In the genomic region with DNA sequence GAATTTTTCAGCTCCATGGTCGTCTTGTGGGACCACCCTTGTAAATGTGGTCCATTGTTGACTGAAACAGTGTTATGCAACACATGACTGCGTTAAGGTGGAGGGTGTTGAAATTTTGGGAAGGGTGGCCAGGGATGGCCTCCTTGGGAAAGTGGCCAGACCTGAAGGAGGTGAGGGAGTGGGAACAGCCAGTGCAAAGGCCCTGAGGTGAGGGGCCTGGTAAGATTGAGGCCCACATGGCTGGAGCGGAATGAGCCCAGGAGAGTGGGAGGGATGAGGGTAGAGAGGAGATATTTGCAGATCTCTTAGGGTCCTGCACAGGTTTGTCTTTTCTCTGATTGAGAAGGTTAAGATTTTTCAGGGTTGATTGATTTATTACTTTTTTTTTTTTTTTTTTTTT, we compare ENCODE assay signal across 21 cellular contexts. TPM values are rescaled to one million over a fixed set of nuclear protein-coding genes. Genes with fewer than 3 reads are reported as not detected.
DNase-seq lines count a peak whose midpoint lies in the region; ATAC-seq, FAIRE-seq and TF ChIP-seq lines count a peak whose summit lies in the region.
"Had no signal": no experiment of that assay in that cellular context is flagged by ENCODE, and none has a peak within 500 bp of the region (broad histone marks: within the 10 kb centered on the region; RNA-seq: fewer than 3 reads in every experiment).

No MANE protein-coding gene starts in this region.

- no peak overlapping the region for H4K8ac ChIP-seq in H1 (ENCODE audit: extremely low read depth, insufficient read depth, low read length)

- H2BK120ac ChIP-seq in H1 (replicated peaks; ENCODE audit: low read depth, low read length) = no peak overlapping the region

- H3K56ac ChIP-seq in H1 (replicated peaks; ENCODE audit: insufficient read length, low read depth, low read length) = no peak overlapping the region

- peaks cover 86% of the 10 kb centered on the region for H3K4me1 Mint-ChIP-seq in stimulated activated memory B cell treated with anti-CD40 and anti-IgM and Interleukin-4, amounts not matched to agents 10 μg/mL and 1 μg/mL and 100 μg/mL, for 72 hours
- peaks cover 15 to 41% (median 34%) of the 10 kb centered on the region in 3 donors for H3K4me1 Mint-ChIP-seq in T-cell

- no peaks in the 10 kb centered on the region for H3K9me2 ChIP-seq in Karpas-422 (replicated peaks; ENCODE audit: insufficient read depth, low read length)

- in situ Hi-C loops in HepG2 (cut with HindIII; ENCODE audit: extremely low pct_ligation_motif_present, low pct_unique_long_range_greater_than_20kb) (no loop called here), gastrocnemius medialis (cut with MboI; ENCODE audit: low sequenced_read_pairs in 4 of 4) (no loop called here)

- H3K9me3 ChIP-seq in HepG2 (ENCODE audit: low read length) (no peaks in the 10 kb centered on the region), right lobe of liver (no peaks in the 10 kb centered on the region), Karpas-422 (ENCODE audit: low read length) (no peaks in the 10 kb centered on the region), H1 (ENCODE audit: insufficient read depth in 2 of 2, low read depth in 1 of 2, low read length in 1 of 2) (no peaks in the 10 kb centered on the region), spleen (no peaks in the 10 kb centered on the region), gastrocnemius medialis (no peaks in the 10 kb centered on the region)
- H3K9me3 ChIP-seq: HAP-1 had no signal

- FAIRE-seq in HepG2 (lab: Jason Lieb, UNC) (no peak), H1 (lab: Jason Lieb, UNC) (no peak)
- FAIRE-seq: D721Med had no signal

- BruUV-seq in HepG2 (replicated peaks; lab: Mats Ljungman, UMichigan) = no TSS peak

- TF ChIP-seq EP300 in HepG2 (IDR thresholded peaks at IDR 0.05; ENCODE audit: low read depth in 2 of 2, low read length in 2 of 2) (no peak), HepG2 (CRISPR knock-in tag; IDR thresholded peaks at IDR 0.05; ENCODE audit: borderline replicate concordance) (no peak), H1 (IDR thresholded peaks at IDR 0.05; ENCODE audit: borderline replicate concordance in 1 of 2, low read depth in 2 of 2, low read length in 2 of 2) (no peak)

- peaks cover 30% of the 10 kb centered on the region for H3K36me3 Mint-ChIP-seq in stimulated activated memory B cell treated with anti-CD40 and anti-IgM and Interleukin-4, amounts not matched to agents 10 μg/mL and 1 μg/mL and 100 μg/mL, for 72 hours
- peaks cover 17% of the 10 kb centered on the region for H3K36me3 Mint-ChIP-seq in T-cell

- POLR2A ChIA-PET in HepG2 (lab: Yijun Ruan, JAX) = interaction anchor here (1.3 kb wide), 1 partner anchor 19 kb away, joined by 4 read pairs; the partner anchor contains the start of genes SIPA1L3 and WDR87
- POLR2A ChIA-PET in H1 (lab: Charles Lee; ENCODE audit: partially characterized antibody) = interaction anchor here (0.6 kb wide), 2 partner anchors 155 to 284 kb away, joined by 3 read pairs; no protein-coding TSS in a partner anchor
- POLR2A ChIA-PET in T-cell (lab: Charles Lee) = no interaction called here

- H2AK5ac ChIP-seq in H1 (ENCODE audit: low read depth, low read length) = peak overlapping the region; percentile 39; the same call in 1 of the 2 replicates

- H3K9ac ChIP-seq in HepG2 (ENCODE audit: insufficient read depth, low read depth, low read length) (no peak overlapping the region), Karpas-422 (ENCODE audit: low read length) (peak overlapping the region; percentile 49), H1 (replicated peaks in 1 of 4; ENCODE audit: extremely low read depth in 1 of 4, low read depth in 3 of 4, low read length in 3 of 4) (no peak overlapping the region; a peak in 1 of 7 replicates)

- H3K27ac Mint-ChIP-seq in stimulated activated memory B cell treated with anti-CD40 and anti-IgM and Interleukin-4, amounts not matched to agents 10 μg/mL and 1 μg/mL and 100 μg/mL, for 72 hours = peak overlapping the region; percentile 97
- no peak overlapping the region for H3K27ac Mint-ChIP-seq in T-cell

- CTCF ChIA-PET in HepG2 (lab: Yijun Ruan, JAX; ENCODE audit: low intra/inter-chr PET ratio, low total read pairs) = no interaction called here
- CTCF ChIA-PET in H1 (lab: Charles Lee; ENCODE audit: partially characterized antibody) = interaction anchor here (2.1 kb wide), 2 partner anchors 25 to 61 kb away, joined by 4 to 10 read pairs; no protein-coding TSS in a partner anchor
- CTCF ChIA-PET in T-cell (lab: Charles Lee) = no interaction called here

- H3K4me1 ChIP-seq in HepG2 (ENCODE audit: insufficient read depth, low read length) (peaks cover 24% of the 10 kb centered on the region), right lobe of liver (peaks cover 0 to 11% (median 0%) of the 10 kb centered on the region in 4 donors), Karpas-422 (ENCODE audit: low read length) (peaks cover 77% of the 10 kb centered on the region), H1 (replicated peaks in 1 of 4; ENCODE audit: control insufficient read depth in 3 of 4, insufficient read depth in 4 of 4, low read length in 3 of 4) (peaks cover 8 to 18% (median 12%) of the 10 kb centered on the region in 4 experiments), spleen (peaks cover 3 to 89% (median 59%) of the 10 kb centered on the region in 6 donors), gastrocnemius medialis (no peaks in the 10 kb centered on the region)
- H3K4me1 ChIP-seq: HAP-1 had no signal

- H4K20me1 ChIP-seq in HepG2 (ENCODE audit: insufficient read depth, low read length) (no peaks in the 10 kb centered on the region), Karpas-422 (ENCODE audit: insufficient read depth, low read depth, low read length) (no peaks in the 10 kb centered on the region), H1 (replicated peaks in 1 of 2; ENCODE audit: control insufficient read depth in 1 of 2, insufficient read depth in 2 of 2, low read length in 2 of 2) (peaks cover 0 to 4% of the 10 kb centered on the region in 2 experiments)

- H3K4me2 ChIP-seq in HepG2 (ENCODE audit: low read depth, low read length) = no peak overlapping the region
- H3K4me2 ChIP-seq in Karpas-422 (ENCODE audit: low read depth, low read length, poor library complexity, severe bottlenecking) = peak overlapping the region; percentile 78
- no peak overlapping the region for H3K4me2 ChIP-seq in H1 (ENCODE audit: insufficient read depth in 1 of 2, low read depth in 2 of 2, low read length in 2 of 2)

- TF ChIP-seq CTCF in HepG2 (CRISPR knock-in tag; IDR thresholded peaks at IDR 0.05) (no peak), right lobe of liver (IDR thresholded peaks at IDR 0.05) (no peak), H1 (IDR thresholded peaks at IDR 0.05; ENCODE audit: control extremely low read depth in 1 of 3, insufficient read depth in 1 of 3, low read depth in 1 of 3, low read length in 3 of 3) (no peak), spleen (IDR thresholded peaks at IDR 0.05 in 8 of 11, conservative IDR thresholded peaks at IDR 0.05 in 3 of 11) (no peak), gastrocnemius medialis (IDR thresholded peaks at IDR 0.05 in 4 of 5, conservative IDR thresholded peaks at IDR 0.05 in 1 of 5) (no peak)

- H2BK20ac ChIP-seq in H1 (ENCODE audit: low read length) = no peak overlapping the region

- H3K18ac ChIP-seq in H1 (ENCODE audit: extremely low read depth, low read length) = no peak overlapping the region

- H3K79me2 ChIP-seq in HepG2 (ENCODE audit: insufficient read depth, low read length) = peaks cover 4% of the 10 kb centered on the region
- peaks cover 68% of the 10 kb centered on the region for H3K79me2 ChIP-seq in Karpas-422 (ENCODE audit: low read length)
- H3K79me2 ChIP-seq in H1 (ENCODE audit: control insufficient read depth in 1 of 2, insufficient read depth in 2 of 2, low read length in 2 of 2) = peaks cover 0 to 60% of the 10 kb centered on the region in 2 experiments; a peak in 2 of 4 replicates

- DNase-seq in HepG2 (ENCODE audit: low spot score) (no peak), right lobe of liver (no peak), Karpas-422 (no peak), H1 (ENCODE audit: low read depth in 1 of 2, low spot score in 2 of 2) (no peak), T-cell (no peak), spleen (no peak), gastrocnemius medialis (no peak)
- DNase-seq: 8988T, MM.1S, NCI-H1048, NCI-H1417 treated with DMSO at 0.1 percent for 48 hours, NCI-H187, NCI-H446, NCI-H526, Right ventricle myocardium superior had no signal

- WGBS in HepG2 (ENCODE audit: low lambda C conversion rate) = 95% methylated on average over 3 of the region's 3 CpGs
- WGBS in right lobe of liver (ENCODE audit: insufficient coverage, low coverage, low lambda C conversion rate, missing lambda C conversion rate) = 67% methylated on average over 3 of the region's 3 CpGs
- 92% methylated on average over 3 of the region's 3 CpGs; no CpG with 5 or more reads in 1 of the 2 experiments for WGBS in H1 (ENCODE audit: extremely low coverage in 1 of 2, insufficient coverage in 1 of 2, insufficient read length in 1 of 2, insufficient replicate concordance in 2 of 2, low coverage in 1 of 2, low lambda C conversion rate in 2 of 2, missing lambda C conversion rate in 1 of 2), 2 experiments
- WGBS in spleen, 5 donors = 72 to 93% (median 86%) methylated on average over 3 of the region's 3 CpGs

- peak overlapping the region; percentile 27; the same call in 1 of the 2 replicates for H2BK12ac ChIP-seq in H1 (ENCODE audit: low read depth, low read length)

- no peaks in the 10 kb centered on the region for H3K27me3 ChIP-seq in HepG2 (ENCODE audit: control insufficient read depth in 1 of 2, insufficient read depth in 2 of 2, low read length in 2 of 2)
- no peaks in the 10 kb centered on the region for H3K27me3 ChIP-seq in right lobe of liver
- H3K27me3 ChIP-seq in Karpas-422 (ENCODE audit: low read length) = no peaks in the 10 kb centered on the region
- no peaks in the 10 kb centered on the region for H3K27me3 ChIP-seq in H1 (replicated peaks in 1 of 4; ENCODE audit: control insufficient read depth in 3 of 4, extremely low read depth in 1 of 4, insufficient read depth in 3 of 4, low read length in 3 of 4)
- H3K27me3 ChIP-seq in spleen (replicated peaks in 1 of 7) = no peaks in the 10 kb centered on the region
- H3K27me3 ChIP-seq in gastrocnemius medialis = no peaks in the 10 kb centered on the region

- intact Hi-C loops in HepG2 (cut with micrococcal nuclease; ENCODE audit: unreplicated experiment) (no loop called here), right lobe of liver (cut with DNase I) (no loop called here), spleen (cut with DNase I; ENCODE audit: low total_unique reads) (no loop called here), gastrocnemius medialis (cut with DNase I; ENCODE audit: low total_unique reads) (no loop called here)

- ATAC-seq in HepG2 (no peak), right lobe of liver (no peak), T-cell (replicated peaks in 1 of 4) (no peak), gastrocnemius medialis (no peak)
- no peak for ATAC-seq in stimulated activated memory B cell treated with anti-CD40 and anti-IgM and Interleukin-4, amounts not matched to agents 10 μg/mL and 1 μg/mL and 100 μg/mL, for 72 hours

- H2BK5ac ChIP-seq in H1 (ENCODE audit: low read depth, low read length) = no peak overlapping the region

- TF ChIP-seq RAD21 in HepG2 (CRISPR knock-in tag; IDR thresholded peaks at IDR 0.05) (no peak), H1 (IDR thresholded peaks at IDR 0.05 in 1 of 2, conservative IDR thresholded peaks at IDR 0.05 in 1 of 2; ENCODE audit: low read depth in 2 of 2, low read length in 2 of 2) (no peak)

- H3K36me3 ChIP-seq in HepG2 (replicated peaks in 1 of 2; ENCODE audit: control insufficient read depth in 1 of 2, insufficient read depth in 2 of 2, low read length in 2 of 2) = no peaks in the 10 kb centered on the region
- H3K36me3 ChIP-seq in right lobe of liver = no peaks in the 10 kb centered on the region
- peaks cover 25% of the 10 kb centered on the region for H3K36me3 ChIP-seq in Karpas-422 (ENCODE audit: insufficient read depth, low read length)
- no peaks in the 10 kb centered on the region for H3K36me3 ChIP-seq in H1 (ENCODE audit: control insufficient read depth in 2 of 4, insufficient read depth in 4 of 4, low read length in 3 of 4)
- H3K36me3 ChIP-seq in spleen = peaks cover 0 to 21% (median 0%) of the 10 kb centered on the region in 6 donors
- H3K36me3 ChIP-seq in gastrocnemius medialis = no peaks in the 10 kb centered on the region
- H3K36me3 ChIP-seq: HAP-1 had no signal

- H3K4ac ChIP-seq in H1 (replicated peaks; ENCODE audit: insufficient read length, low read depth, low read length) = no peak overlapping the region

- H3K4me3 ChIP-seq in HepG2 (replicated peaks in 1 of 3; ENCODE audit: insufficient read depth in 1 of 3, low read depth in 2 of 3, low read length in 3 of 3) = no peak overlapping the region
- no peak overlapping the region for H3K4me3 ChIP-seq in right lobe of liver
- H3K4me3 ChIP-seq in Karpas-422 (ENCODE audit: low read length) = peak overlapping the region; percentile 18; the same call in 1 of the 2 replicates
- H3K4me3 ChIP-seq in H1 (ENCODE audit: extremely low read depth in 1 of 4, insufficient read depth in 2 of 4, low read depth in 3 of 4, low read length in 4 of 4) = no peak overlapping the region
- H3K4me3 ChIP-seq in spleen = no peak overlapping the region
- no peak overlapping the region for H3K4me3 ChIP-seq in gastrocnemius medialis
- H3K4me3 ChIP-seq: HAP-1 had no signal

- H2BK15ac ChIP-seq in H1 (ENCODE audit: low read length) = no peak overlapping the region

- no peak overlapping the region for H4K91ac ChIP-seq in H1 (replicated peaks; ENCODE audit: insufficient read length, low read length)

- peaks cover 3% of the 10 kb centered on the region; the same call in 1 of the 2 replicates for H3K23me2 ChIP-seq in H1 (ENCODE audit: low read depth, low read length)

- no peak overlapping the region for H3K14ac ChIP-seq in H1 (ENCODE audit: insufficient read length)

- H3K9me3 Mint-ChIP-seq in stimulated activated memory B cell treated with anti-CD40 and anti-IgM and Interleukin-4, amounts not matched to agents 10 μg/mL and 1 μg/mL and 100 μg/mL, for 72 hours = no peaks in the 10 kb centered on the region
- no peaks in the 10 kb centered on the region for H3K9me3 Mint-ChIP-seq in T-cell

- H3K27ac ChIP-seq in HepG2 (ENCODE audit: extremely low read length, insufficient read depth, low read length) (no peak overlapping the region), right lobe of liver (no peak overlapping the region), Karpas-422 (ENCODE audit: low read length) (peak overlapping the region; percentile 99), H1 (ENCODE audit: low read depth, low read length) (no peak overlapping the region), spleen (no peak overlapping the region), gastrocnemius medialis (no peak overlapping the region)
- H3K27ac ChIP-seq: C4-2B had no signal

- peak overlapping the region; percentile 16 for H3K4me3 Mint-ChIP-seq in stimulated activated memory B cell treated with anti-CD40 and anti-IgM and Interleukin-4, amounts not matched to agents 10 μg/mL and 1 μg/mL and 100 μg/mL, for 72 hours
- H3K4me3 Mint-ChIP-seq in T-cell = no peak overlapping the region

- H4K5ac ChIP-seq in H1 (ENCODE audit: insufficient read length, low read depth, low read length) = no peak overlapping the region

- no peak overlapping the region for H3K23ac ChIP-seq in H1 (ENCODE audit: insufficient read length)

- no peak overlapping the region for H2AFZ ChIP-seq in HepG2 (ENCODE audit: low read length)
- H2AFZ ChIP-seq in Karpas-422 (ENCODE audit: low read length) = no peak overlapping the region
- no peak overlapping the region for H2AFZ ChIP-seq in H1 (ENCODE audit: low read length)

- H3K79me1 ChIP-seq in H1 (ENCODE audit: low read depth, low read length) = peaks cover 17% of the 10 kb centered on the region

- TF ChIP-seq POLR2A in HepG2 (IDR thresholded peaks at IDR 0.05; ENCODE audit: insufficient read depth in 1 of 2, low read depth in 2 of 2, low read length in 2 of 2) (no peak), right lobe of liver (IDR thresholded peaks at IDR 0.05) (no peak), H1 (IDR thresholded peaks at IDR 0.05; ENCODE audit: control extremely low read depth in 1 of 2, low read depth in 2 of 2, low read length in 2 of 2) (no peak), spleen (IDR thresholded peaks at IDR 0.05) (no peak), gastrocnemius medialis (IDR thresholded peaks at IDR 0.05) (no peak)

- H3K27me3 Mint-ChIP-seq in stimulated activated memory B cell treated with anti-CD40 and anti-IgM and Interleukin-4, amounts not matched to agents 10 μg/mL and 1 μg/mL and 100 μg/mL, for 72 hours = no peaks in the 10 kb centered on the region
- H3K27me3 Mint-ChIP-seq in T-cell = no peaks in the 10 kb centered on the region

RNA-seq across cellular contexts. Expression of gene SIPA1L3, which starts 18.2 kb away (rescaled TPM):
- total RNA-seq in HepG2 (2016; rRNA removed; fragmentation: Illumina TruSeq; extraction: Trizol) (6.9 and 7.7 TPM in 2 replicates), right lobe of liver (10 to 100 TPM in 5 of 6 experiments, 1 to 10 TPM in 1; 9.1 to 20.4 (median 14.9) TPM), T-cell (10 to 100 TPM; 26.2 to 40.6 (median 35.5) TPM), spleen (10 to 100 TPM; 35.9 to 62.6 (median 45.1) TPM), gastrocnemius medialis (10 to 100 TPM in 1 of 4 donors, 1 to 10 TPM in 3; 4.1 to 18.7 (median 6.1) TPM)
- total RNA-seq in HepG2 (2016; cell fraction: cytosol; rRNA removed; fragmentation: Illumina TruSeq; extraction: Trizol; ENCODE audit: low read depth) = 5.7 and 6.6 TPM in 2 replicates
- total RNA-seq in HepG2 (2016; cell fraction: insoluble cytoplasmic fraction; rRNA removed; fragmentation: Illumina TruSeq; extraction: Trizol) = 4.6 and 9.3 TPM in 2 replicates
- 4.5 and 5.7 TPM in 2 replicates for total RNA-seq in HepG2 (2016; cell fraction: membrane; rRNA removed; fragmentation: Illumina TruSeq; extraction: Trizol)
- 11.7 and 15.2 TPM in 2 replicates for total RNA-seq in HepG2 (2016; cell fraction: nucleus; rRNA removed; fragmentation: Illumina TruSeq; extraction: Trizol)
- polyA plus RNA-seq in HepG2 (2011; rRNA removed) (5.4 and 5.5 TPM in 2 replicates), H1 (2011; rRNA removed) (15.0 and 20.7 TPM in 2 replicates), spleen (10 to 100 TPM in 1 of 3 donors, 1 to 10 TPM in 2; 5.4 to 13.4 (median 5.4) TPM)
- polyA plus RNA-seq in HepG2 (2011; cell fraction: cytosol; rRNA removed) = 2.6 and 3.7 TPM in 2 replicates
- 8.9 and 10.4 TPM in 2 replicates for polyA plus RNA-seq in HepG2 (2011; cell fraction: nucleus; rRNA removed)
- 4.6 and 5.3 TPM in 2 replicates for polyA plus RNA-seq in HepG2 (2012)
- 0.28 and 0.57 TPM in 2 replicates for polyA plus RNA-seq in HepG2 (2016; cell fraction: cytosol; fragmentation: Illumina TruSeq; extraction: Trizol; ENCODE audit: low read depth)
- 4.9 and 5.2 TPM in 2 replicates for polyA plus RNA-seq in HepG2 (2016; cell fraction: insoluble cytoplasmic fraction; fragmentation: Illumina TruSeq; extraction: Trizol; ENCODE audit: low read depth)
- polyA plus RNA-seq in HepG2 (2016; cell fraction: membrane; fragmentation: Illumina TruSeq; extraction: Trizol; ENCODE audit: low read depth) = 1.0 and 1.1 TPM in 2 replicates
- polyA plus RNA-seq in HepG2 (2016; cell fraction: nucleus; fragmentation: Illumina TruSeq; extraction: Trizol; ENCODE audit: insufficient read depth, low read depth) = 12.2 and 18.9 TPM in 2 replicates
- 18.4 and 21.4 TPM in 2 replicates for polyA minus RNA-seq in HepG2 (2011; rRNA and poly(A)+ RNA removed; ENCODE audit: low replicate concordance)
- 6.9 and 8.8 TPM in 2 replicates for polyA minus RNA-seq in HepG2 (2011; cell fraction: cytosol; rRNA and poly(A)+ RNA removed)
- polyA minus RNA-seq in HepG2 (2011; cell fraction: nucleus; rRNA and poly(A)+ RNA removed) = 18.0 and 22.3 TPM in 2 replicates
- total RNA-seq in Karpas-422 (2014; rRNA removed; shearing (Covaris generic); ENCODE audit: low replicate concordance) = 68.6 and 88.1 TPM in 2 replicates
- 43.0 and 54.9 TPM in 2 replicates for total RNA-seq in H1 (2021; fragmentation: NEBNext Ultra II Directional; extraction: Animal tissue kit (Norgen Biotek cat#: 25700))
- polyA plus RNA-seq in H1 (2011; cell fraction: cytosol; rRNA removed) = 6.4 TPM
- polyA plus RNA-seq in H1 (2011; cell fraction: nucleus; rRNA removed) = 18.8 TPM
- 20.8 to 28.2 TPM (median 23.1 TPM) in 4 replicates for polyA plus RNA-seq in H1 (2012, experiment 1 of 2)
- 11.1 TPM for polyA plus RNA-seq in H1 (2012, experiment 2 of 2)
- polyA plus RNA-seq in H1 (2013, experiment 1 of 2) = 13.0 TPM
- 12.9 TPM for polyA plus RNA-seq in H1 (2013, experiment 2 of 2)
- 29.1 and 30.5 TPM in 2 replicates for polyA minus RNA-seq in H1 (2011; rRNA and poly(A)+ RNA removed)
- 25.5 TPM for polyA minus RNA-seq in H1 (2011; cell fraction: cytosol; rRNA and poly(A)+ RNA removed)
- polyA minus RNA-seq in H1 (2011; cell fraction: nucleus; rRNA and poly(A)+ RNA removed) = 35.5 TPM

RNA-seq across cellular contexts. Expression of gene WDR87, which starts 18.8 kb away (rescaled TPM):
- total RNA-seq in HepG2 (2016; rRNA removed; fragmentation: Illumina TruSeq; extraction: Trizol) = not detected in 2 replicates
- total RNA-seq in HepG2 (2016; cell fraction: cytosol; rRNA removed; fragmentation: Illumina TruSeq; extraction: Trizol; ENCODE audit: low read depth) = not detected in 2 replicates
- not detected in 2 replicates for total RNA-seq in HepG2 (2016; cell fraction: insoluble cytoplasmic fraction; rRNA removed; fragmentation: Illumina TruSeq; extraction: Trizol)
- not detected in 2 replicates for total RNA-seq in HepG2 (2016; cell fraction: membrane; rRNA removed; fragmentation: Illumina TruSeq; extraction: Trizol)
- total RNA-seq in HepG2 (2016; cell fraction: nucleus; rRNA removed; fragmentation: Illumina TruSeq; extraction: Trizol) = not detected in 2 replicates
- polyA plus RNA-seq in HepG2 (2011; rRNA removed) = not detected in 2 replicates
- not detected in 2 replicates for polyA plus RNA-seq in HepG2 (2011; cell fraction: cytosol; rRNA removed)
- polyA plus RNA-seq in HepG2 (2011; cell fraction: nucleus; rRNA removed) = not detected in 2 replicates
- not detected in 2 replicates for polyA plus RNA-seq in HepG2 (2012)
- not detected in 2 replicates for polyA plus RNA-seq in HepG2 (2016; cell fraction: cytosol; fragmentation: Illumina TruSeq; extraction: Trizol; ENCODE audit: low read depth)
- not detected in 2 replicates for polyA plus RNA-seq in HepG2 (2016; cell fraction: insoluble cytoplasmic fraction; fragmentation: Illumina TruSeq; extraction: Trizol; ENCODE audit: low read depth)
- polyA plus RNA-seq in HepG2 (2016; cell fraction: membrane; fragmentation: Illumina TruSeq; extraction: Trizol; ENCODE audit: low read depth) = not detected in 2 replicates
- polyA plus RNA-seq in HepG2 (2016; cell fraction: nucleus; fragmentation: Illumina TruSeq; extraction: Trizol; ENCODE audit: insufficient read depth, low read depth) = not detected in 2 replicates
- not detected in 2 replicates for polyA minus RNA-seq in HepG2 (2011; rRNA and poly(A)+ RNA removed; ENCODE audit: low replicate concordance)
- not detected in 2 replicates for polyA minus RNA-seq in HepG2 (2011; cell fraction: cytosol; rRNA and poly(A)+ RNA removed)
- polyA minus RNA-seq in HepG2 (2011; cell fraction: nucleus; rRNA and poly(A)+ RNA removed) = not detected in 2 replicates
- not detected for total RNA-seq in right lobe of liver
- not detected in 2 replicates for total RNA-seq in Karpas-422 (2014; rRNA removed; shearing (Covaris generic); ENCODE audit: low replicate concordance)
- total RNA-seq in H1 (2021; fragmentation: NEBNext Ultra II Directional; extraction: Animal tissue kit (Norgen Biotek cat#: 25700)) = not detected in 2 replicates
- not detected in 2 replicates for polyA plus RNA-seq in H1 (2011; rRNA removed)
- not detected for polyA plus RNA-seq in H1 (2011; cell fraction: cytosol; rRNA removed)
- 0.01 TPM for polyA plus RNA-seq in H1 (2011; cell fraction: nucleus; rRNA removed)
- polyA plus RNA-seq in H1 (2012, experiment 1 of 2) = 0.01 TPM in 1 of 4 replicates, not detected in the others
- polyA plus RNA-seq in H1 (2012, experiment 2 of 2) = not detected
- polyA plus RNA-seq in H1 (2013, experiment 1 of 2) = under 0.01 TPM
- polyA plus RNA-seq in H1 (2013, experiment 2 of 2) = not detected
- not detected in 2 replicates for polyA minus RNA-seq in H1 (2011; rRNA and poly(A)+ RNA removed)
- not detected for polyA minus RNA-seq in H1 (2011; cell fraction: cytosol; rRNA and poly(A)+ RNA removed)
- not detected for polyA minus RNA-seq in H1 (2011; cell fraction: nucleus; rRNA and poly(A)+ RNA removed)
- not detected for total RNA-seq in T-cell
- not detected for total RNA-seq in spleen
- not detected for polyA plus RNA-seq in spleen
- total RNA-seq in gastrocnemius medialis = not detected
- total RNA-seq: Right ventricle myocardium superior, RPMI7951, SK-MEL-5 had no signal

Comparison
In these comparisons a context has a peak if more than half of its experiments do, and no peak if none do; other contexts are left out.
1. POLR2A ChIA-PET loops: an anchor here in HepG2 (1.3 kb wide) and H1 (0.6 kb wide); none called in T-cell.
2. Of the 41 proteins assayed by ChIP-seq in both HepG2 and H1: peak only in HepG2: CEBPB; only in H1: KDM1A; in both: none; in neither: 39.